In the genomic region with DNA sequence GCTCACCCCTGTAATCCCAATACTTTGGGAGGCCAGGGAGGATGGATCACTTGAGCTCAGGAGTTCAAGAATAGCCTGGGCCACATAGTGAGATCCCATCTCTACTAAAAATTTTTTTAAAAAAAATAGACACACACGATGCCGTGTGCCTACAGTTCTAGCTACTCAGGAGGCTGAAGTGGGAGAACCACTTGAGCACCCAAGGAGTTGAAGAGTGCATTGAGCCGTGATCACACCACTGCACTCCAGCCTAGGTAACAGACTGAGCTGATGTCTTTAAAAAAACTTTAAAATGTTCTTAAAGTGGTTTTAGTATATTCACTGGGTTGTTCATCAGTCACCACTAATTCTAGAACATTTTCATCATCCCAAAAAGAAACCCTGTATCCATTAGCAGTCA, we compare ENCODE assay signal across 16 cellular contexts. TPM values are rescaled to one million over a fixed set of nuclear protein-coding genes. Genes with fewer than 3 reads are reported as not detected.
DNase-seq lines count a peak whose midpoint lies in the region; ATAC-seq and TF ChIP-seq lines count a peak whose summit lies in the region.
"Had no signal": no experiment of that assay in that cellular context is flagged by ENCODE, and none has a peak within 500 bp of the region (broad histone marks: within the 10 kb centered on the region; RNA-seq: fewer than 3 reads in every experiment).

No MANE protein-coding gene starts in this region.

- DNase-seq in DMS53 (lab: John Stamatoyannopoulos, UW) (peak; percentile 22), DMS53 treated with DMSO at 0.1 percent for 48 hours (lab: John Stamatoyannopoulos, UW; ENCODE audit: unreplicated experiment) (no peak), T-helper 17 cell (no peak), lower lobe of right lung (peak; percentile 54), upper lobe of right lung (no peak), SHP77 (lab: John Stamatoyannopoulos, UW) (no peak), activated gamma-delta T cell (lab: John Stamatoyannopoulos, UW) (no peak), GM10248 (ENCODE audit: extremely low spot score) (no peak)
- DNase-seq: CD8-positive, alpha-beta T cell; COR-L47; DMS153; GOT3; H9 had no signal

- CTCF ChIA-PET in GM10248 (lab: Yijun Ruan, JAX), result interaction anchor here (0.8 to 2.6 kb wide), 5 partner anchors 13 to 103 kb away, joined by 3 to 16 read pairs (median 4); no protein-coding TSS in a partner anchor

- H3K27ac ChIP-seq in lower lobe of right lung (no peak overlapping the region), upper lobe of right lung (no peak overlapping the region)
- H3K27ac ChIP-seq: 22Rv1 had no signal

- TF ChIP-seq CTCF in lower lobe of right lung (IDR thresholded peaks at IDR 0.05) (no peak), upper lobe of right lung (IDR thresholded peaks at IDR 0.05) (no peak), GM10248 (IDR thresholded peaks at IDR 0.05; ENCODE audit: control extremely low read depth, extremely low read depth, low read depth, missing control alignments) (no peak)

- POLR2A ChIA-PET in GM10248 (lab: Yijun Ruan, JAX), result no interaction called here

- H3K36me3 Mint-ChIP-seq in T-helper 17 cell (ENCODE audit: low read depth), result no peaks in the 10 kb centered on the region
- H3K36me3 Mint-ChIP-seq: CD8-positive, alpha-beta T cell; IgD-negative memory B cell had no signal

- H3K27me3 ChIP-seq in lower lobe of right lung (ENCODE audit: low read depth) (no peaks in the 10 kb centered on the region), upper lobe of right lung (no peaks in the 10 kb centered on the region)

- peaks cover 4% of the 10 kb centered on the region for H3K4me1 ChIP-seq in lower lobe of right lung
- H3K4me1 ChIP-seq in upper lobe of right lung, result peaks cover 7% of the 10 kb centered on the region

- peaks cover 13% of the 10 kb centered on the region for H3K4me1 Mint-ChIP-seq in T-helper 17 cell

- peak overlapping the region; percentile 80 for H3K27ac Mint-ChIP-seq in T-helper 17 cell
- H3K27ac Mint-ChIP-seq: CD14-positive monocyte; CD8-positive, alpha-beta T cell had no signal

- no peaks in the 10 kb centered on the region for H3K9me3 ChIP-seq in T-helper 17 cell (ENCODE audit: control insufficient read depth, low read length, poor library complexity, severe bottlenecking)
- no peaks in the 10 kb centered on the region for H3K9me3 ChIP-seq in lower lobe of right lung
- no peaks in the 10 kb centered on the region for H3K9me3 ChIP-seq in upper lobe of right lung

- H3K36me3 ChIP-seq in lower lobe of right lung (no peaks in the 10 kb centered on the region), upper lobe of right lung (no peaks in the 10 kb centered on the region)

- H3K27me3 Mint-ChIP-seq in T-helper 17 cell, result no peaks in the 10 kb centered on the region
- H3K27me3 Mint-ChIP-seq: IgD-negative memory B cell had no signal

- H3K4me3 ChIP-seq in lower lobe of right lung (no peak overlapping the region), upper lobe of right lung (no peak overlapping the region)

- intact Hi-C loops in lower lobe of right lung (cut with DNase I) (no loop called here), upper lobe of right lung (cut with DNase I) (no loop called here)

- H3K4me3 Mint-ChIP-seq in T-helper 17 cell, result no peak overlapping the region
- H3K4me3 Mint-ChIP-seq: CD14-positive monocyte; CD8-positive, alpha-beta T cell; H9 had no signal

- ATAC-seq in T-helper 17 cell (no peak), lower lobe of right lung (peak; percentile 81), upper lobe of right lung (peak; percentile 79)
- ATAC-seq: CD8-positive, alpha-beta T cell had no signal

RNA-seq across cellular contexts. Expression of gene RNF38, which starts 51.9 kb away (rescaled TPM):
- total RNA-seq in T-helper 17 cell, result 10 to 100 TPM; 87.3 to 94.4 TPM
- total RNA-seq in lower lobe of right lung, result 48.9 TPM
- total RNA-seq in upper lobe of right lung, result 49.7 TPM

Comparison
In these comparisons a context has a peak if more than half of its experiments do, and no peak if none do; other contexts are left out.
1. DNase-seq: peak in DMS53 (single experiment) and lower lobe of right lung (single experiment); none in DMS53 treated with DMSO at 0.1 percent for 48 hours (single experiment), T-helper 17 cell (0 of 3), upper lobe of right lung (single experiment), SHP77 (0 of 2), activated gamma-delta T cell (single experiment) and GM10248 (single experiment).